In genomic region chr6:53651149-53651763, GRCh38 we compare ENCODE assay signal across 8 cellular contexts. TPM values are rescaled to one million over a fixed set of nuclear protein-coding genes. Genes with fewer than 3 reads are reported as not detected.
DNase-seq lines count a peak whose midpoint lies in the region; ATAC-seq and TF ChIP-seq lines count a peak whose summit lies in the region.

No MANE protein-coding gene starts in this region.

- H2BK15ac ChIP-seq in neuronal stem cell (ENCODE audit: low read length) = peak overlapping the region; percentile 51

- peak; percentile 32 for ATAC-seq in CD4-positive, alpha-beta T cell (ENCODE audit: poor library complexity)
- peak; percentile 3 for ATAC-seq in GM21381 (IDR thresholded peaks at IDR 0.05; ENCODE audit: unreplicated experiment)
- peak; percentile 45 for ATAC-seq in activated T-helper 17 cell treated with anti-CD3 and anti-CD28 coated beads, Interleukin-2, amount 50 U/mL, for 72 hours (replicated peaks)

- no peaks in the 10 kb centered on the region for H3K79me1 ChIP-seq in neuronal stem cell (ENCODE audit: low read depth, low read length)

- H2AFZ ChIP-seq in KMS-11 (ENCODE audit: low read depth) (peak overlapping the region; percentile 97), neuronal stem cell (ENCODE audit: low read length) (peak overlapping the region; percentile 94)

- H2AK5ac ChIP-seq in neuronal stem cell (ENCODE audit: low read depth, low read length) = no peak overlapping the region

- H3K23ac ChIP-seq in neuronal stem cell (ENCODE audit: low read depth, low read length, poor library complexity) = peak overlapping the region; percentile 62

- no peaks in the 10 kb centered on the region for H3K79me2 ChIP-seq in KMS-11 (ENCODE audit: insufficient read depth, low read depth)

- H3K4me3 ChIP-seq in KMS-11 (IDR thresholded peaks at IDR 0.05; ENCODE audit: insufficient read depth, low read depth, low read length) (no peak overlapping the region), foreskin fibroblast (ENCODE audit: low read depth in 1 of 2, low read length in 2 of 2) (peak overlapping the region; percentile 58 to 63), neuronal stem cell (ENCODE audit: low read length in 2 of 2) (peak overlapping the region; percentile 39 to 77)

- no peak overlapping the region for H2BK5ac ChIP-seq in neuronal stem cell (ENCODE audit: low read length)

- H4K20me1 ChIP-seq in KMS-11 (ENCODE audit: insufficient read depth) = no peaks in the 10 kb centered on the region

- intact Hi-C loops in CD4-positive, alpha-beta T cell (cut with DNase I, micrococcal nuclease) = loop anchor here (1.0 to 10.0 kb wide), 6 partner anchors 106 to 659 kb away; partner anchors contain the start of genes GCLC (in 2 of the 2) and FBXO9 (in 1 of the 2)

- H4K8ac ChIP-seq in neuronal stem cell (ENCODE audit: low read depth, low read length) = no peak overlapping the region

- peak overlapping the region; percentile 94 for H3K4me3 Mint-ChIP-seq in CD4-positive, alpha-beta T cell
- peak overlapping the region; percentile 91 for H3K4me3 Mint-ChIP-seq in activated T-helper 17 cell treated with anti-CD3 and anti-CD28 coated beads, Interleukin-2, amount 50 U/mL, for 72 hours

- no peak overlapping the region for H3K27ac ChIP-seq in CD4-positive, alpha-beta T cell (ENCODE audit: low read depth, low read length)
- H3K27ac ChIP-seq in KMS-11 = peak overlapping the region; percentile 82
- H3K27ac ChIP-seq in neuronal stem cell (replicated peaks; ENCODE audit: low read length) = no peak overlapping the region

- no peaks in the 10 kb centered on the region for H3K36me3 ChIP-seq in KMS-11 (ENCODE audit: insufficient read depth)
- H3K36me3 ChIP-seq in neuronal stem cell (replicated peaks in 1 of 2; ENCODE audit: control insufficient read depth in 2 of 2, insufficient read depth in 2 of 2, low read length in 2 of 2) = no peaks in the 10 kb centered on the region

- peak overlapping the region; percentile 93 for H3K9ac ChIP-seq in KMS-11
- peak overlapping the region; percentile 92 for H3K9ac ChIP-seq in neuronal stem cell (ENCODE audit: low read depth, low read length, poor library complexity)

- POLR2A ChIA-PET in CD4-positive, alpha-beta T cell (lab: Charles Lee) = interaction anchor here (0.8 to 2.8 kb wide), 7 partner anchors 20 to 656 kb away, joined by 3 to 25 read pairs (median 4); partner anchors contain the start of genes FBXO9, GCLC and GSTA4

- H4K91ac ChIP-seq in neuronal stem cell (ENCODE audit: low read depth, low read length, poor library complexity) = no peak overlapping the region

- H2BK120ac ChIP-seq in neuronal stem cell (ENCODE audit: low read depth, low read length) = no peak overlapping the region

- DNase-seq in CD4-positive, alpha-beta T cell = peak; percentile 45 to 68 (median 54)
- peak; percentile 83 for DNase-seq in RKO (ENCODE audit: low spot score)
- DNase-seq in foreskin fibroblast = peak; percentile 56 to 86
- peak; percentile 31 for DNase-seq in neuronal stem cell (ENCODE audit: low spot score)
- peak; percentile 94 for DNase-seq in superior temporal gyrus (ENCODE audit: extremely low spot score)

- H3K27me3 ChIP-seq in CD4-positive, alpha-beta T cell (ENCODE audit: control insufficient read depth, insufficient read depth, low read length) = no peaks in the 10 kb centered on the region
- H3K27me3 ChIP-seq in KMS-11 (ENCODE audit: insufficient read depth, low read depth) = peaks cover 2% of the 10 kb centered on the region; the same call in 1 of the 2 replicates
- H3K27me3 ChIP-seq in neuronal stem cell (ENCODE audit: control insufficient read depth in 3 of 3, insufficient read depth in 3 of 3, low read depth in 1 of 3, low read length in 3 of 3) = peaks cover 0 to 33% (median 14%) of the 10 kb centered on the region in 3 experiments

- H3K4me2 ChIP-seq in KMS-11 (peak overlapping the region; percentile 60), neuronal stem cell (ENCODE audit: insufficient read depth, low read length, poor library complexity, severe bottlenecking) (peak overlapping the region; percentile 98)

- H3K4me1 ChIP-seq in KMS-11 (ENCODE audit: low read depth, poor library complexity, severe bottlenecking) (peaks cover 26% of the 10 kb centered on the region), neuronal stem cell (ENCODE audit: control insufficient read depth in 2 of 2, insufficient read depth in 1 of 2, low read depth in 1 of 2, low read length in 2 of 2) (peaks cover 1 to 3% of the 10 kb centered on the region in 2 donors)

- peak overlapping the region; percentile 81 for H3K27ac Mint-ChIP-seq in CD4-positive, alpha-beta T cell
- peak overlapping the region; percentile 88 for H3K27ac Mint-ChIP-seq in activated T-helper 17 cell treated with anti-CD3 and anti-CD28 coated beads, Interleukin-2, amount 50 U/mL, for 72 hours

- no peaks in the 10 kb centered on the region for H3K9me3 ChIP-seq in CD4-positive, alpha-beta T cell (ENCODE audit: control insufficient read depth, low read length)
- no peaks in the 10 kb centered on the region for H3K9me3 ChIP-seq in neuronal stem cell (replicated peaks in 1 of 2; ENCODE audit: control insufficient read depth in 2 of 2, insufficient read depth in 1 of 2, low read depth in 1 of 2, low read length in 2 of 2)

- whole genome bisulfite sequencing in neuronal stem cell (ENCODE audit: extremely low coverage in 2 of 2, insufficient read length in 2 of 2, insufficient replicate concordance in 1 of 2), 2 donors = no CpG with 5 or more reads among the region's 26 CpGs

- CTCF ChIA-PET in CD4-positive, alpha-beta T cell (lab: Charles Lee) = interaction anchor here (1.0 to 3.0 kb wide), 8 partner anchors 11 to 158 kb away, joined by 3 to 16 read pairs (median 4); partner anchors contain the start of gene GCLC

- no peak overlapping the region for H2BK12ac ChIP-seq in neuronal stem cell (ENCODE audit: low read length)

- peak; percentile 73 for TF ChIP-seq CTCF in CD4-positive, alpha-beta T cell (IDR thresholded peaks at IDR 0.05)
- TF ChIP-seq CTCF in KMS-11 (conservative IDR thresholded peaks at IDR 0.05; ENCODE audit: low read depth, low read length) (peak; percentile 65), foreskin fibroblast (IDR thresholded peaks at IDR 0.05; ENCODE audit: low read depth, low read length) (peak; percentile 30)

- peak overlapping the region; percentile 96 for H3K18ac ChIP-seq in neuronal stem cell (ENCODE audit: low read length)

- no peaks in the 10 kb centered on the region for H3K9me3 Mint-ChIP-seq in CD4-positive, alpha-beta T cell
- H3K9me3 Mint-ChIP-seq in activated T-helper 17 cell treated with anti-CD3 and anti-CD28 coated beads, Interleukin-2, amount 50 U/mL, for 72 hours = no peaks in the 10 kb centered on the region

- no peak overlapping the region for H3K4ac ChIP-seq in neuronal stem cell (ENCODE audit: low read length)

- no peaks in the 10 kb centered on the region for H3K27me3 Mint-ChIP-seq in CD4-positive, alpha-beta T cell
- no peaks in the 10 kb centered on the region for H3K27me3 Mint-ChIP-seq in activated T-helper 17 cell treated with anti-CD3 and anti-CD28 coated beads, Interleukin-2, amount 50 U/mL, for 72 hours

- no peak overlapping the region for H3K14ac ChIP-seq in neuronal stem cell (ENCODE audit: low read length)

- no peaks in the 10 kb centered on the region for H3K36me3 Mint-ChIP-seq in CD4-positive, alpha-beta T cell (ENCODE audit: low read depth)
- peaks cover 5% of the 10 kb centered on the region for H3K36me3 Mint-ChIP-seq in activated T-helper 17 cell treated with anti-CD3 and anti-CD28 coated beads, Interleukin-2, amount 50 U/mL, for 72 hours (ENCODE audit: low read depth)

- H3K4me1 Mint-ChIP-seq in CD4-positive, alpha-beta T cell (ENCODE audit: low read depth) = peaks cover 40% of the 10 kb centered on the region
- H3K4me1 Mint-ChIP-seq in activated T-helper 17 cell treated with anti-CD3 and anti-CD28 coated beads, Interleukin-2, amount 50 U/mL, for 72 hours = peaks cover 21% of the 10 kb centered on the region

RNA-seq across cellular contexts. Expression of gene KLHL31, which starts 14.3 kb away (rescaled TPM):
- under 1 TPM; 0.03 to 0.08 TPM for total RNA-seq in CD4-positive, alpha-beta T cell
- under 1 TPM; 0.28 to 0.42 TPM for total RNA-seq in activated T-helper 17 cell treated with anti-CD3 and anti-CD28 coated beads, Interleukin-2, amount 50 U/mL, for 72 hours
- 0.25 TPM for polyA plus RNA-seq in neuronal stem cell (2013, experiment 1 of 2)
- 0.28 TPM for polyA plus RNA-seq in neuronal stem cell (2013, experiment 2 of 2)

Comparison
In these comparisons a context has a peak if more than half of its experiments do, and no peak if none do; other contexts are left out.
1. DNase-seq: peak in every context shown above with its lines; median percentile 94 in superior temporal gyrus; 83 in RKO; 71 in foreskin fibroblast; 54 in CD4-positive, alpha-beta T cell; 31 in neuronal stem cell.